7 cellular contexts compared by ENCODE assay signal in the genomic region with DNA sequence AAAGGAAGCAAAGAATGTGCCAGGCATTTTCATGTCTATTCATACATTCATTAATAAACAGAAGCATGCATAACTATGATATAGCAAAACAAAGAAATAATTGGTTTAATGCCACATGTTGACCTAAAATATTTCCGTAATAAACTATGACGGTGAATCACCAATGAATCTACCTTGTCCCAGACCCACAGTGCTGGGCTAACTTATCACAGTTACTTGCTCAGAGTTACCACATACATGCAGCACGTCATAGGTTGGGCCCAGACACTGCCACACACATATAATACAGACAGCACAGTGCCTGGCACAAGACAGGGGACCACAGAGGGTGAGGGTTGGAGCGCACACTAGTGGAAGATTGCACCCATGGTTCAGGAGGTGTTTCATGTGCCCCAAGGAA.
"Had no signal": no experiment of that assay in that cellular context is flagged by ENCODE, and none has a peak within 500 bp of the region (broad histone marks: within the 10 kb centered on the region; RNA-seq: fewer than 3 reads in every experiment).

No MANE protein-coding gene starts in this region.

- H3K4me2 ChIP-seq: SK-N-SH had no signal

- DNase-seq: NCI-H1417 treated with DMSO at 0.1 percent for 48 hours had no signal

- H3K4me1 ChIP-seq: body of pancreas, Peyer's patch had no signal

- H3K27me3 ChIP-seq: ascending aorta, body of pancreas, Peyer's patch, SJCRH30 had no signal

- H3K4me3 ChIP-seq: ascending aorta, body of pancreas, Peyer's patch, SJCRH30 had no signal

- ATAC-seq: activated CD4-positive, CD25-positive, alpha-beta regulatory T cell treated with anti-CD3 and anti-CD28 coated beads, Interleukin-2, amount 50 U/mL, for 24 hours had no signal

- H3K9ac ChIP-seq: SK-N-SH had no signal

- H3K9me3 ChIP-seq: ascending aorta, body of pancreas, Peyer's patch, SJCRH30, SK-N-SH had no signal

- H3K27ac ChIP-seq: ascending aorta, body of pancreas, Peyer's patch, SJCRH30 had no signal
